ENCODE assay signal across 21 cellular contexts in the genomic region with DNA sequence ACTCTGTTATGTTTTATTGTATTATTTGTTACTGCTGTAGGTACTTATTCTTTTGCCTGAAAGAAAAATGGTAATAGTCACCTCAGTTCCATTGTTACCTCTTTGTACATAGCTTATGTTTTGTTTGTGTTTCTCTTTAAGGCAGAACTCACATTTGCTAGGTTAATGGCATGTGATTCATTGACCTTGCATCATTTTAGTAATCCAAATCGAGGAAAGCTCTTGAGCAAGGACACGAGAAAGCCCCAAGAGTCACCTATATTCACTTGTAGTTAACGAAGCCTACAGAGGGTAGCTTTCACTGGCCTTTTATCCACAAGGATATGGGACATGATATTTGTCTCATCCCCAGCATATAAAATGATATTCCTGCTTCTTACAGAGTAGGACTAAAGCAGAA.
DNase-seq lines count a peak whose midpoint lies in the region; TF ChIP-seq lines count a peak whose summit lies in the region.
"Had no signal": no experiment of that assay in that cellular context is flagged by ENCODE, and none has a peak within 500 bp of the region (broad histone marks: within the 10 kb centered on the region; RNA-seq: fewer than 3 reads in every experiment).

No MANE protein-coding gene starts in this region.

- no peak overlapping the region for H3K4me2 ChIP-seq in OCI-LY1 (ENCODE audit: low read length)
- H3K4me2 ChIP-seq: A549; BLaER1 treated with 17β-estradiol and CSF1 and Interleukin-3, amounts not matched to agents 10 nM and 100 nM had no signal

- no peak overlapping the region for H3K27ac ChIP-seq in OCI-LY1 (ENCODE audit: low read depth, low read length, poor library complexity, severe bottlenecking)
- H3K27ac ChIP-seq: A549; BLaER1 treated with 17β-estradiol and CSF1 and Interleukin-3, amounts not matched to agents 10 nM and 100 nM; GM23248 had no signal

- H3K36me3 Mint-ChIP-seq in mesothelial cell of epicardium = no peaks in the 10 kb centered on the region
- H3K36me3 Mint-ChIP-seq: CD14-positive monocyte; CD8-positive, alpha-beta memory T cell had no signal

- no peak overlapping the region for H3K9ac ChIP-seq in OCI-LY1 (ENCODE audit: low read length)
- H3K9ac ChIP-seq: BLaER1 treated with 17β-estradiol and CSF1 and Interleukin-3, amounts not matched to agents 10 nM and 100 nM; GM23248 had no signal

- H3F3A ChIP-seq in OCI-LY1 (ENCODE audit: insufficient read depth, low read length) = no peaks in the 10 kb centered on the region

- no peaks in the 10 kb centered on the region for H3K27me3 Mint-ChIP-seq in mesothelial cell of epicardium (ENCODE audit: low read depth)
- H3K27me3 Mint-ChIP-seq: CD4-positive, alpha-beta T cell; CD8-positive, alpha-beta memory T cell had no signal

- TF ChIP-seq CTCF in OCI-LY1 (IDR thresholded peaks at IDR 0.05; ENCODE audit: low read length) = no peak
- TF ChIP-seq CTCF in epithelial cell of esophagus (IDR thresholded peaks at IDR 0.05; ENCODE audit: insufficient read depth, low read depth, low read length, missing control alignments) = no peak
- TF ChIP-seq CTCF in mesothelial cell of epicardium (IDR thresholded peaks at IDR 0.05; ENCODE audit: unreplicated experiment) = no peak

- no peaks in the 10 kb centered on the region for H3K36me3 ChIP-seq in OCI-LY1 (ENCODE audit: insufficient read depth, low read length)
- H3K36me3 ChIP-seq: BE2C; BLaER1 treated with 17β-estradiol and CSF1 and Interleukin-3, amounts not matched to agents 10 nM and 100 nM had no signal

- H3K9me2 ChIP-seq in OCI-LY1 (ENCODE audit: low read depth, low read length) = no peaks in the 10 kb centered on the region

- H3K4me1 ChIP-seq in OCI-LY1 (ENCODE audit: insufficient read depth, low read length, severe bottlenecking) = peaks cover 6% of the 10 kb centered on the region
- H3K4me1 ChIP-seq: A549; BE2C; BLaER1 treated with 17β-estradiol and CSF1 and Interleukin-3, amounts not matched to agents 10 nM and 100 nM had no signal

- H4K20me1 ChIP-seq in OCI-LY1 (ENCODE audit: insufficient read depth, low read length) = no peaks in the 10 kb centered on the region
- H4K20me1 ChIP-seq: BLaER1 treated with 17β-estradiol and CSF1 and Interleukin-3, amounts not matched to agents 10 nM and 100 nM had no signal

- H3K4me3 ChIP-seq in OCI-LY1 (ENCODE audit: low read depth, low read length, poor library complexity, severe bottlenecking) = no peak overlapping the region
- H3K4me3 ChIP-seq in epithelial cell of esophagus (ENCODE audit: low read length) = no peak overlapping the region
- H3K4me3 ChIP-seq: A549; BLaER1 treated with 17β-estradiol and CSF1 and Interleukin-3, amounts not matched to agents 10 nM and 100 nM; GM23248 had no signal

- H3K4me1 Mint-ChIP-seq in mesothelial cell of epicardium = no peaks in the 10 kb centered on the region
- H3K4me1 Mint-ChIP-seq: CD14-positive monocyte; CD8-positive, alpha-beta memory T cell; H9 had no signal

- no peak overlapping the region for H3K27ac Mint-ChIP-seq in mesothelial cell of epicardium
- H3K27ac Mint-ChIP-seq: CD14-positive monocyte; CD4-positive, alpha-beta T cell; CD8-positive, alpha-beta memory T cell; H9 had no signal

- H3K79me2 ChIP-seq in OCI-LY1 (ENCODE audit: insufficient read depth, low read length) = no peaks in the 10 kb centered on the region

- no peaks in the 10 kb centered on the region for H3K27me3 ChIP-seq in OCI-LY1 (ENCODE audit: insufficient read depth, low read length)
- H3K27me3 ChIP-seq: BE2C; BLaER1 treated with 17β-estradiol and CSF1 and Interleukin-3, amounts not matched to agents 10 nM and 100 nM had no signal

- H2AFZ ChIP-seq in OCI-LY1 (ENCODE audit: low read length) = 0 out of 2 replicates have a peak overlapping the region, but pooled peaks have one; percentile 52
- H2AFZ ChIP-seq: GM23248 had no signal

- H3K4me3 Mint-ChIP-seq in mesothelial cell of epicardium = no peak overlapping the region
- H3K4me3 Mint-ChIP-seq: CD14-positive monocyte; CD4-positive, alpha-beta T cell; CD8-positive, alpha-beta memory T cell; H9 had no signal

- H3K9me3 ChIP-seq in OCI-LY1 (ENCODE audit: low read length) = peaks cover 4% of the 10 kb centered on the region
- H3K9me3 ChIP-seq: A549, BE2C had no signal

- DNase-seq in NCI-H748 (lab: John Stamatoyannopoulos, UW; ENCODE audit: unreplicated experiment) (peak; percentile 13), NCI-H748 treated with DMSO at 0.1 percent for 48 hours (lab: John Stamatoyannopoulos, UW) (no peak), ELR (ENCODE audit: low read depth) (peak; percentile 34), epithelial cell of esophagus (ENCODE audit: low read depth) (peak; percentile 1), mesothelial cell of epicardium (ENCODE audit: low spot score in 2 of 2, unreplicated experiment in 2 of 2) (no peak), DMS153 (lab: John Stamatoyannopoulos, UW) (no peak)
- DNase-seq: 8988T; ACHN; AML-193; BE2C; CD4-positive, alpha-beta T cell; CD8-positive, alpha-beta memory T cell; DMS 273 treated with DMSO at 0.1 percent for 48 hours; DMS53; DMS79 treated with DMSO at 0.1 percent for 48 hours; GM23248; H9 had no signal

- peaks cover 7% of the 10 kb centered on the region for H3K9me3 Mint-ChIP-seq in mesothelial cell of epicardium
- H3K9me3 Mint-ChIP-seq: CD4-positive, alpha-beta T cell; H9 had no signal

Comparison
In these comparisons a context has a peak if more than half of its experiments do, and no peak if none do; other contexts are left out.
1. DNase-seq: peak in NCI-H748 (single experiment), ELR (single experiment) and epithelial cell of esophagus (single experiment); none in NCI-H748 treated with DMSO at 0.1 percent for 48 hours (single experiment), mesothelial cell of epicardium (0 of 2) and DMS153 (single experiment).